18 cellular contexts compared by ENCODE assay signal in the genomic region with DNA sequence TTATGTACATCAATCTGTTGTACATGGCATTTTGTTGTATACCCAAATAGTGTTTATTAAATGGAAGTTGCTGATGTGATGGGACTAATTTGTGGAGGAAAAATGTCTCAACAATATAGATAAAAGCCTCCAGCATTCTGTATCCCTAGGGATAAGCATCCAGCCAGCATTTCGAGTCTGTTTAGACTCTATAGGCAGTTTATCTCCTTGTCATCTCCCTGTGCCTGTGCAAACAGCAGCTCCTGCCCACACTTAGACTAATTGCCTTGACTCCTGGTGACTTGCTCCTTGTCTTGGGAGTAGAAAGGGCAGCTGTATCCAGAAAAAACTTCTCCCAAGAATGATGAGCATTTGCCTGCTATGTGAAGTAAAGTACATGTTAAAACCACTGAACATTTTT.
"Had no signal": no experiment of that assay in that cellular context is flagged by ENCODE, and none has a peak within 500 bp of the region (broad histone marks: within the 10 kb centered on the region; RNA-seq: fewer than 3 reads in every experiment).

No MANE protein-coding gene starts in this region.

- H3K27me3 ChIP-seq: foreskin keratinocyte, transverse colon, vagina had no signal

- H3K4me1 ChIP-seq: adrenal gland, foreskin keratinocyte, transverse colon, vagina had no signal

- H3K36me3 ChIP-seq: adrenal gland, transverse colon, vagina, WERI-Rb-1 had no signal

- DNase-seq: activated CD4-positive, alpha-beta T cell treated with anti-CD3 and anti-CD28 coated beads for 1 hour; activated CD8-positive, alpha-beta memory T cell treated with anti-CD3 and anti-CD28 coated beads for 24 hours; activated CD8-positive, alpha-beta memory T cell treated with anti-CD3 and anti-CD28 coated beads, Interleukin-2, amount 50 U/mL, for 48 hours; activated effector memory CD4-positive, alpha-beta T cell treated with anti-CD3 and anti-CD28 coated beads, Interleukin-2, amount 50 U/mL, for 16 hours; activated T-cell treated with anti-CD3 and anti-CD28 coated beads, Interleukin-2, amount 50 U/mL, for 48 hours; adrenal gland; foreskin keratinocyte; hypothalamus; midbrain; stimulated activated CD4-positive, alpha-beta T cell treated with anti-CD3 and anti-CD28 coated beads, Interleukin-12 subunit alpha, Interleukin-12 subunit beta, amount 100 ng/mL, for 4 hours; stimulated activated CD4-positive, alpha-beta T cell treated with anti-CD3 and anti-CD28 coated beads, Interleukin-1b, Interleukin-23, amount 100 ng/mL, for 48 hours; stimulated activated CD8-positive, alpha-beta memory T cell treated with anti-CD3 and anti-CD28 coated beads, Interleukin-4, amount 100 ng/mL, for 48 hours; stimulated activated naive CD8-positive, alpha-beta T cell treated with anti-CD3 and anti-CD28 coated beads, Interleukin-15, Interleukin-2, amounts not matched to agents 100 U/mL and 50 U/mL, for 24 hours; T-helper 2 cell; transverse colon; WERI-Rb-1 had no signal

- H3K4me3 ChIP-seq: adrenal gland, transverse colon, vagina had no signal

- H3K9me3 ChIP-seq: adrenal gland, transverse colon, vagina had no signal

- H3K27ac ChIP-seq: adrenal gland, epithelial cell of prostate, foreskin keratinocyte, transverse colon, vagina, WERI-Rb-1 had no signal
